In genomic region chr11:79227732-79228416, GRCh38 we compare ENCODE assay signal across 2 cellular contexts.
A peak's percentile ranks its signal among the peaks of the same experiment; 100 is the strongest.
TF ChIP-seq lines count a peak whose summit lies in the region.

No MANE protein-coding gene starts in this region.

TF ChIP-seq in IMR-90, 13 proteins besides CTCF, POLR2A, EP300 and RAD21:
- TF ChIP-seq CEBPB (IDR thresholded peaks at IDR 0.05; ENCODE audit: low read depth, low read length) (no peak), FOS (IDR thresholded peaks at IDR 0.05; ENCODE audit: low read depth, low read length) (no peak), ELK1 (IDR thresholded peaks at IDR 0.05; ENCODE audit: borderline replicate concordance, low read depth, low read length) (no peak), USF2 (IDR thresholded peaks at IDR 0.05; ENCODE audit: low read depth, low read length) (no peak), SMC3 (IDR thresholded peaks at IDR 0.05; ENCODE audit: low read depth, low read length) (no peak), BHLHE40 (IDR thresholded peaks at IDR 0.05; ENCODE audit: low read depth, low read length) (no peak), CHD1 (IDR thresholded peaks at IDR 0.05; ENCODE audit: low read depth, low read length) (no peak), MXI1 (IDR thresholded peaks at IDR 0.05; ENCODE audit: borderline replicate concordance, low read depth, low read length) (no peak), MAZ (IDR thresholded peaks at IDR 0.05; ENCODE audit: borderline replicate concordance, low read depth, low read length) (no peak), MAFK (IDR thresholded peaks at IDR 0.05; ENCODE audit: low read depth, low read length) (no peak), NFE2L2 (IDR thresholded peaks at IDR 0.05; ENCODE audit: low read depth, low read length) (no peak), RFX5 (IDR thresholded peaks at IDR 0.05; ENCODE audit: low read depth, low read length) (no peak), RCOR1 (IDR thresholded peaks at IDR 0.05; ENCODE audit: insufficient replicate concordance, low read length) (no peak)
TF ChIP-seq in IMR-90: peak in this region for 0.

TF ChIP-seq in neural cell, 6 proteins besides CTCF, POLR2A, EP300 and RAD21:
- TF ChIP-seq SMC3 (conservative IDR thresholded peaks at IDR 0.05; ENCODE audit: poor library complexity) (peak; percentile 55), REST (IDR thresholded peaks at IDR 0.05; ENCODE audit: borderline replicate concordance) (no peak)
